Comparison of ENCODE assay signal across 9 cellular contexts in the genomic region with DNA sequence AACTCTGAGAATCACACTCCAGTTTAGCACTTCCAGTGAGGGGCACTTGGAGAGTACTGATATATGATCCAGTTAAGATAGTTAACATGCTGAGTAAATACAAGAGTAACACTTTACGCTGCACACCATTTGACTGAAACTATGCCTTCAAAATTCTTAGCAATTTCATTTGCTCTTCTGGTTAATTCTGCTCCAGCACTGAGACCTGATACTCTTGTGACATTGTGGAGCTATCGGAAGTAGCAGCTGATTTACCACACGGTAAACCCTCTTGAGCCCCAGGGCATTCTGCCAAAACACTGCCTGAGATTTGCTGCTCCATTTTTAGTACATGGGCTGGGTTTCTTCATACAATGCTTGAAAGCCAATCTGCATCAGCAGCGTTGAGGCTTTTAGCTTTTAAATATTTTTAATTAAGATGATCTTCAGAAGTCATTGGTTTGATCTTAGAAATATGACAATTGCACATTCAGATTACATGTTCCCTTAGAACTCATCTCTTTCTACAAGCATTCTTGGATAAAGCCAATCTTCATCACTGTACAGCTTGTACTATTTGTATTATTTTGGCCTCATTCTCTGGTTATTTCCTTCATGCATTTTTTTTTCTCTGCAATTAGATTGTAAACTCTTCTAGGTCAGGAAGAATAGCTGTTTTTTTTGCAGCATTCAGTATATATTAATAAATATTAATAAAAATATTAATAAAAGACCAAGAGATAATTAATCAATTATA.
DNase-seq lines count a peak whose midpoint lies in the region; ATAC-seq and TF ChIP-seq lines count a peak whose summit lies in the region.
"Had no signal": no experiment of that assay in that cellular context is flagged by ENCODE, and none has a peak within 500 bp of the region (broad histone marks: within the 10 kb centered on the region; RNA-seq: fewer than 3 reads in every experiment).

No MANE protein-coding gene starts in this region.

- TF ChIP-seq CTCF in lower lobe of right lung (IDR thresholded peaks at IDR 0.05): no peak

- H3K4me1 ChIP-seq in lower lobe of right lung: no peaks in the 10 kb centered on the region

- H3K27me3 ChIP-seq in lower lobe of right lung (ENCODE audit: low read depth): no peaks in the 10 kb centered on the region

- intact Hi-C loops in lower lobe of right lung (cut with DNase I) (no loop called here), posterior cingulate gyrus (cut with DNase I) (no loop called here)

- H3K9me3 ChIP-seq in lower lobe of right lung: no peaks in the 10 kb centered on the region

- H3K27ac ChIP-seq in lower lobe of right lung: no peak overlapping the region

- ATAC-seq in GM18517 (IDR thresholded peaks at IDR 0.05; ENCODE audit: unreplicated experiment) (peak; percentile 59), HG02798 (IDR thresholded peaks at IDR 0.05; ENCODE audit: poor library complexity, unreplicated experiment) (peak; percentile 61), lower lobe of right lung (peak; percentile 70 to 87), GM18873 (IDR thresholded peaks at IDR 0.05; ENCODE audit: low FRiP score, unreplicated experiment) (no peak), GM21528 (IDR thresholded peaks at IDR 0.05; ENCODE audit: low FRiP score, unreplicated experiment) (no peak)

- no peaks in the 10 kb centered on the region for H3K36me3 ChIP-seq in lower lobe of right lung

- H3K4me3 ChIP-seq in lower lobe of right lung: no peak overlapping the region

- DNase-seq in NCI-H69 (lab: John Stamatoyannopoulos, UW) (peak; percentile 49), lower lobe of right lung (peak; percentile 79), posterior cingulate gyrus (no peak)
- no peak for DNase-seq in stimulated activated CD4-positive, alpha-beta T cell treated with anti-CD3 and anti-CD28 coated beads, Interleukin-15, amount 100 ng/mL, for 24 hours
- DNase-seq: glutamatergic neuron had no signal

Comparison
In these comparisons a context has a peak if more than half of its experiments do, and no peak if none do; other contexts are left out.
1. ATAC-seq: peak in GM18517 (single experiment), HG02798 (single experiment) and lower lobe of right lung (2 of 2); none in GM18873 (single experiment) and GM21528 (single experiment).
2. DNase-seq: peak in NCI-H69 (single experiment) and lower lobe of right lung (single experiment); none in posterior cingulate gyrus (0 of 10) and stimulated activated CD4-positive, alpha-beta T cell treated with anti-CD3 and anti-CD28 coated beads, Interleukin-15, amount 100 ng/mL, for 24 hours (single experiment).